Comparison of ENCODE assay signal across 1 cellular context in genomic region chr5:42807722-42808447, GRCh38.
TF ChIP-seq lines count a peak whose summit lies in the region.

No MANE protein-coding gene starts in this region.

TF ChIP-seq in liver, 16 proteins besides CTCF, POLR2A, EP300 and RAD21 (continued from another document):
- TF ChIP-seq, protein P1, sequence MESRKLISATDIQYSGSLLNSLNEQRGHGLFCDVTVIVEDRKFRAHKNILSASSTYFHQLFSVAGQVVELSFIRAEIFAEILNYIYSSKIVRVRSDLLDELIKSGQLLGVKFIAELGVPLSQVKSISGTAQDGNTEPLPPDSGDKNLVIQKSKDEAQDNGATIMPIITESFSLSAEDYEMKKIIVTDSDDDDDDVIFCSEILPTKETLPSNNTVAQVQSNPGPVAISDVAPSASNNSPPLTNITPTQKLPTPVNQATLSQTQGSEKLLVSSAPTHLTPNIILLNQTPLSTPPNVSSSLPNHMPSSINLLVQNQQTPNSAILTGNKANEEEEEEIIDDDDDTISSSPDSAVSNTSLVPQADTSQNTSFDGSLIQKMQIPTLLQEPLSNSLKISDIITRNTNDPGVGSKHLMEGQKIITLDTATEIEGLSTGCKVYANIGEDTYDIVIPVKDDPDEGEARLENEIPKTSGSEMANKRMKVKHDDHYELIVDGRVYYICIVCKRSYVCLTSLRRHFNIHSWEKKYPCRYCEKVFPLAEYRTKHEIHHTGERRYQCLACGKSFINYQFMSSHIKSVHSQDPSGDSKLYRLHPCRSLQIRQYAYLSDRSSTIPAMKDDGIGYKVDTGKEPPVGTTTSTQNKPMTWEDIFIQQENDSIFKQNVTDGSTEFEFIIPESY (IDR thresholded peaks at IDR 0.05), result no peak
- TF ChIP-seq, protein P2, sequence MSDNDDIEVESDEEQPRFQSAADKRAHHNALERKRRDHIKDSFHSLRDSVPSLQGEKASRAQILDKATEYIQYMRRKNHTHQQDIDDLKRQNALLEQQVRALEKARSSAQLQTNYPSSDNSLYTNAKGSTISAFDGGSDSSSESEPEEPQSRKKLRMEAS (IDR thresholded peaks at IDR 0.05), result no peak
- peak; percentile 8 for TF ChIP-seq SP1 (IDR thresholded peaks at IDR 0.05)
